In the genomic region with DNA sequence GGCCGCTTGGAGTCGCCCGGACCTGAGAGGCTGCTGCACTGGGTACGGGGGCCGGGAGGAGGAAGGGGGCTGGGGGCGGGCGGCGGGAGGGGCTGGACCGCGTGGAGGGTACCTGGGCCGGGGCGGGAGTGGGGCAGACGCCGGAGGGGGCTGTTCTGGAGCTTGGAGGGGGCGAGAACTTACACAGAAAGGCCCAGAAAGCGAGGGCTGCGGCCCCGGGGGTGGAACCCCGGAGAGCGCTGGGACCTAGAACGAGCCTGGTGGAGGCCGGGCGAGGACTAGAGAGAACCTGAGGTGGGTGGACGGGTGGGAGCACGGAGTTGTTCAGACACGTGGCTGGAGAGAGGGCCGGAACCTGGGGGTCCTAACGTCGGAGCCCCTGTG, we compare ENCODE assay signal across 8 cellular contexts. TPM values are rescaled to one million over a fixed set of nuclear protein-coding genes. Genes with fewer than 3 reads are reported as not detected.
DNase-seq lines count a peak whose midpoint lies in the region; ATAC-seq and FAIRE-seq lines count a peak whose summit lies in the region.

No MANE protein-coding gene starts in this region.

- H3K9ac ChIP-seq in HUES6 (ENCODE audit: low read length) (peak overlapping the region; percentile 92), iPS-15b (ENCODE audit: low read depth, low read length) (peak overlapping the region; percentile 95)

- peak overlapping the region; percentile 95 for H3K27ac Mint-ChIP-seq in activated CD8-positive, alpha-beta T cell treated with anti-CD3 and anti-CD28 coated beads, Interleukin-2, amount 10 ng/mL, durations not matched to agents 7 days and 5 days
- peak overlapping the region; percentile 98 for H3K27ac Mint-ChIP-seq in stimulated activated memory B cell treated with anti-CD40 and anti-IgM and Interleukin-4, amounts not matched to agents 10 μg/mL and 1 μg/mL and 100 μg/mL, for 72 hours

- CTCF ChIA-PET in activated CD8-positive, alpha-beta T cell treated with anti-CD3 and anti-CD28 coated beads, Interleukin-2, amount 10 ng/mL, durations not matched to agents 7 days and 5 days (lab: Charles Lee) = interaction anchor here (1.3 to 2.0 kb wide), 3 partner anchors 10 to 11 kb away, joined by 4 to 17 read pairs (median 9); partner anchors contain the start of gene U2AF2

- peaks cover 16% of the 10 kb centered on the region for H3K36me3 ChIP-seq in HUES6 (ENCODE audit: control insufficient read depth, insufficient read depth, low read length)
- peaks cover 13% of the 10 kb centered on the region for H3K36me3 ChIP-seq in iPS-15b (ENCODE audit: control insufficient read depth, insufficient read depth, low read length)

- no peaks in the 10 kb centered on the region for H3K27me3 ChIP-seq in HUES6 (ENCODE audit: control insufficient read depth, insufficient read depth, low read length)
- no peaks in the 10 kb centered on the region for H3K27me3 ChIP-seq in iPS-15b (ENCODE audit: control insufficient read depth, insufficient read depth, low read length)

- FAIRE-seq in RCC 7860 (lab: Jason Lieb, UNC) = no peak

- peaks cover 18% of the 10 kb centered on the region for H3K4me1 ChIP-seq in HUES6 (ENCODE audit: control insufficient read depth, insufficient read depth, low read length)
- no peaks in the 10 kb centered on the region for H3K4me1 ChIP-seq in iPS-15b (ENCODE audit: control insufficient read depth, insufficient read depth, low read length)

- POLR2A ChIA-PET in activated CD8-positive, alpha-beta T cell treated with anti-CD3 and anti-CD28 coated beads, Interleukin-2, amount 10 ng/mL, durations not matched to agents 7 days and 5 days (lab: Charles Lee) = interaction anchor here (2.4 kb wide), 1 partner anchor 11 kb away, joined by 6 read pairs; no protein-coding TSS in a partner anchor

- no peak for ATAC-seq in activated CD8-positive, alpha-beta T cell treated with anti-CD3 and anti-CD28 coated beads, Interleukin-2, amount 10 ng/mL, durations not matched to agents 7 days and 5 days
- no peak for ATAC-seq in stimulated activated memory B cell treated with anti-CD40 and anti-IgM and Interleukin-4, amounts not matched to agents 10 μg/mL and 1 μg/mL and 100 μg/mL, for 72 hours

- peaks cover 58% of the 10 kb centered on the region for H3K4me1 Mint-ChIP-seq in activated CD8-positive, alpha-beta T cell treated with anti-CD3 and anti-CD28 coated beads, Interleukin-2, amount 10 ng/mL, durations not matched to agents 7 days and 5 days (ENCODE audit: low read depth)
- H3K4me1 Mint-ChIP-seq in stimulated activated memory B cell treated with anti-CD40 and anti-IgM and Interleukin-4, amounts not matched to agents 10 μg/mL and 1 μg/mL and 100 μg/mL, for 72 hours = peaks cover 61% of the 10 kb centered on the region

- H3K27me3 Mint-ChIP-seq in activated CD8-positive, alpha-beta T cell treated with anti-CD3 and anti-CD28 coated beads, Interleukin-2, amount 10 ng/mL, durations not matched to agents 7 days and 5 days (ENCODE audit: low read depth) = no peaks in the 10 kb centered on the region
- no peaks in the 10 kb centered on the region for H3K27me3 Mint-ChIP-seq in stimulated activated memory B cell treated with anti-CD40 and anti-IgM and Interleukin-4, amounts not matched to agents 10 μg/mL and 1 μg/mL and 100 μg/mL, for 72 hours

- no peaks in the 10 kb centered on the region for H3K9me3 Mint-ChIP-seq in activated CD8-positive, alpha-beta T cell treated with anti-CD3 and anti-CD28 coated beads, Interleukin-2, amount 10 ng/mL, durations not matched to agents 7 days and 5 days (ENCODE audit: insufficient read depth)
- H3K9me3 Mint-ChIP-seq in stimulated activated memory B cell treated with anti-CD40 and anti-IgM and Interleukin-4, amounts not matched to agents 10 μg/mL and 1 μg/mL and 100 μg/mL, for 72 hours = no peaks in the 10 kb centered on the region

- peak overlapping the region; percentile 86 for H3K4me3 Mint-ChIP-seq in activated CD8-positive, alpha-beta T cell treated with anti-CD3 and anti-CD28 coated beads, Interleukin-2, amount 10 ng/mL, durations not matched to agents 7 days and 5 days
- H3K4me3 Mint-ChIP-seq in stimulated activated memory B cell treated with anti-CD40 and anti-IgM and Interleukin-4, amounts not matched to agents 10 μg/mL and 1 μg/mL and 100 μg/mL, for 72 hours = peak overlapping the region; percentile 88

- H3K4me3 ChIP-seq in HUES6 (ENCODE audit: low read depth, low read length) = peak overlapping the region; percentile 91
- H3K4me3 ChIP-seq in iPS-15b (ENCODE audit: low read depth, low read length) = peak overlapping the region; percentile 85

- peak overlapping the region; percentile 63 for H3K27ac ChIP-seq in HUES6 (ENCODE audit: low read depth, low read length)

- H3K9me3 ChIP-seq in HUES6 (ENCODE audit: control insufficient read depth, insufficient read depth, low read depth, low read length) (no peaks in the 10 kb centered on the region), iPS-15b (ENCODE audit: control insufficient read depth, insufficient read depth, low read length) (no peaks in the 10 kb centered on the region)

- H3K36me3 Mint-ChIP-seq in activated CD8-positive, alpha-beta T cell treated with anti-CD3 and anti-CD28 coated beads, Interleukin-2, amount 10 ng/mL, durations not matched to agents 7 days and 5 days (ENCODE audit: low read depth) = peaks cover 29% of the 10 kb centered on the region
- peaks cover 38% of the 10 kb centered on the region for H3K36me3 Mint-ChIP-seq in stimulated activated memory B cell treated with anti-CD40 and anti-IgM and Interleukin-4, amounts not matched to agents 10 μg/mL and 1 μg/mL and 100 μg/mL, for 72 hours

- no peak for DNase-seq in activated CD8-positive, alpha-beta T cell treated with anti-CD3 and anti-CD28 coated beads, Interleukin-2, amount 10 ng/mL, durations not matched to agents 7 days and 5 days
- DNase-seq in ureter (ENCODE audit: low spot score) = no peak
- DNase-seq in AG20443 (ENCODE audit: low spot score) = no peak
- no peak for DNase-seq in RCC 7860 (ENCODE audit: low spot score)
- DNase-seq in DMS114 treated with DMSO at 0.1 percent for 48 hours (lab: John Stamatoyannopoulos, UW; ENCODE audit: unreplicated experiment) = no peak

RNA-seq across cellular contexts. Expression of gene ZNF581, which starts 0.3 kb away (rescaled TPM):
- 10 to 100 TPM; 22.7 to 24.4 TPM for total RNA-seq in activated CD8-positive, alpha-beta T cell treated with anti-CD3 and anti-CD28 coated beads, Interleukin-2, amount 10 ng/mL, durations not matched to agents 7 days and 5 days
- 22.7 TPM for total RNA-seq in ureter

RNA-seq across cellular contexts. Expression of gene ZNF580, which starts 2.9 kb away (rescaled TPM):
- 10 to 100 TPM; 30.2 to 32.1 TPM for total RNA-seq in activated CD8-positive, alpha-beta T cell treated with anti-CD3 and anti-CD28 coated beads, Interleukin-2, amount 10 ng/mL, durations not matched to agents 7 days and 5 days
- 56.5 TPM for total RNA-seq in ureter

RNA-seq across cellular contexts. Expression of gene CCDC106, which starts 4.3 kb away (rescaled TPM):
- total RNA-seq in activated CD8-positive, alpha-beta T cell treated with anti-CD3 and anti-CD28 coated beads, Interleukin-2, amount 10 ng/mL, durations not matched to agents 7 days and 5 days = 1 to 10 TPM; 8.7 to 9.4 TPM
- 12.3 TPM for total RNA-seq in ureter

RNA-seq across cellular contexts. Expression of gene U2AF2, which starts 11.1 kb away (rescaled TPM):
- 100 to 1,000 TPM; 296 to 321 TPM for total RNA-seq in activated CD8-positive, alpha-beta T cell treated with anti-CD3 and anti-CD28 coated beads, Interleukin-2, amount 10 ng/mL, durations not matched to agents 7 days and 5 days
- total RNA-seq in ureter = 195 TPM

RNA-seq across cellular contexts. Expression of gene ZNF784, which starts 19.4 kb away (rescaled TPM):
- total RNA-seq in activated CD8-positive, alpha-beta T cell treated with anti-CD3 and anti-CD28 coated beads, Interleukin-2, amount 10 ng/mL, durations not matched to agents 7 days and 5 days = 1 to 10 TPM; 5.2 to 5.3 TPM
- total RNA-seq in ureter = 9.5 TPM
